Comparison of ENCODE assay signal across 10 cellular contexts in genomic region chr14:64720190-64720589, GRCh38. TPM values are rescaled to one million over a fixed set of nuclear protein-coding genes. Genes with fewer than 3 reads are reported as not detected.
DNase-seq lines count a peak whose midpoint lies in the region; ATAC-seq and TF ChIP-seq lines count a peak whose summit lies in the region.
"Had no signal": no experiment of that assay in that cellular context is flagged by ENCODE, and none has a peak within 500 bp of the region (broad histone marks: within the 10 kb centered on the region; RNA-seq: fewer than 3 reads in every experiment).

No MANE protein-coding gene starts in this region.

- DNase-seq in CD1c-positive myeloid dendritic cell (ENCODE audit: extremely low spot score) (peak; percentile 43), NB4 (ENCODE audit: low read depth) (peak; percentile 31), Karpas-422 (no peak), erythroblast (lab: John Stamatoyannopoulos, UW) (no peak), NCI-H1694 (lab: John Stamatoyannopoulos, UW) (no peak)
- DNase-seq in natural killer cell treated with Interleukin-12 subunit alpha and Interleukin-12 subunit beta and Interleukin-15 and Interleukin-18, amount 100 ng/mL, for 72 hours (ENCODE audit: low spot score): peak; percentile 58
- DNase-seq in effector memory CD4-positive, alpha-beta T cell: no peak
- DNase-seq: activated B cell treated with CpG ODN at 0.5 μM for 24 hours had no signal

- no peaks in the 10 kb centered on the region for H3K27me3 ChIP-seq in effector memory CD4-positive, alpha-beta T cell (replicated peaks; ENCODE audit: control insufficient read depth, insufficient read depth, low read length, poor library complexity, severe bottlenecking)
- H3K27me3 ChIP-seq in Karpas-422 (ENCODE audit: low read length): no peaks in the 10 kb centered on the region

- no peaks in the 10 kb centered on the region for H3K36me3 Mint-ChIP-seq in natural killer cell treated with Interleukin-12 subunit alpha and Interleukin-12 subunit beta and Interleukin-15 and Interleukin-18, amount 100 ng/mL, for 72 hours

- no peak for ATAC-seq in natural killer cell treated with Interleukin-12 subunit alpha and Interleukin-12 subunit beta and Interleukin-15 and Interleukin-18, amount 100 ng/mL, for 72 hours

- H3K27me3 Mint-ChIP-seq in natural killer cell treated with Interleukin-12 subunit alpha and Interleukin-12 subunit beta and Interleukin-15 and Interleukin-18, amount 100 ng/mL, for 72 hours: no peaks in the 10 kb centered on the region

- peak overlapping the region; percentile 80 to 96 for H3K27ac Mint-ChIP-seq in natural killer cell treated with Interleukin-12 subunit alpha and Interleukin-12 subunit beta and Interleukin-15 and Interleukin-18, amount 100 ng/mL, for 72 hours
- H3K27ac Mint-ChIP-seq: activated B cell treated with CpG ODN at 0.5 μM for 24 hours had no signal

- H3K27ac ChIP-seq in cingulate gyrus (ENCODE audit: low read depth, low read length) (peak overlapping the region; percentile 95), Karpas-422 (ENCODE audit: low read length) (no peak overlapping the region)
- H3K27ac ChIP-seq in effector memory CD4-positive, alpha-beta T cell (ENCODE audit: insufficient read depth, low read length, poor library complexity, severe bottlenecking): no peak overlapping the region
- H3K27ac ChIP-seq: parathyroid adenoma had no signal

- TF ChIP-seq CTCF in NB4 (IDR thresholded peaks at IDR 0.05; ENCODE audit: low read depth, low read length): no peak

- H3K9me3 ChIP-seq in effector memory CD4-positive, alpha-beta T cell (ENCODE audit: control insufficient read depth, low read length): no peaks in the 10 kb centered on the region
- no peaks in the 10 kb centered on the region for H3K9me3 ChIP-seq in Karpas-422 (ENCODE audit: low read length)

- peak overlapping the region; percentile 32 for H3K4me3 Mint-ChIP-seq in natural killer cell treated with Interleukin-12 subunit alpha and Interleukin-12 subunit beta and Interleukin-15 and Interleukin-18, amount 100 ng/mL, for 72 hours
- H3K4me3 Mint-ChIP-seq: activated B cell treated with CpG ODN at 0.5 μM for 24 hours had no signal

- no peaks in the 10 kb centered on the region for H3K9me2 ChIP-seq in Karpas-422 (replicated peaks; ENCODE audit: insufficient read depth, low read length)

- peaks cover 99% of the 10 kb centered on the region for H3K4me1 ChIP-seq in effector memory CD4-positive, alpha-beta T cell (ENCODE audit: control insufficient read depth, insufficient read depth, low read length, poor library complexity, severe bottlenecking)
- H3K4me1 ChIP-seq in Karpas-422 (ENCODE audit: low read length): peaks cover 2% of the 10 kb centered on the region

- no peak for TF ChIP-seq POLR2A in NB4 (IDR thresholded peaks at IDR 0.05; ENCODE audit: extremely low read depth, insufficient read length)
- TF ChIP-seq POLR2A in erythroblast (IDR thresholded peaks at IDR 0.05; ENCODE audit: low read length): no peak

- no peak overlapping the region for H3K9ac ChIP-seq in Karpas-422 (ENCODE audit: low read length)
- H3K9ac ChIP-seq: parathyroid adenoma had no signal

- no peak overlapping the region for H2AFZ ChIP-seq in Karpas-422 (ENCODE audit: low read length)
- H2AFZ ChIP-seq: parathyroid adenoma had no signal

- H3K79me2 ChIP-seq in Karpas-422 (ENCODE audit: low read length): no peaks in the 10 kb centered on the region

- no peak overlapping the region for H3K4me2 ChIP-seq in Karpas-422 (ENCODE audit: low read depth, low read length, poor library complexity, severe bottlenecking)

- H3K4me3 ChIP-seq in NB4 (ENCODE audit: low read depth, low read length) (no peak overlapping the region), Karpas-422 (ENCODE audit: low read length) (no peak overlapping the region)
- H3K4me3 ChIP-seq in effector memory CD4-positive, alpha-beta T cell (ENCODE audit: insufficient read depth, low read depth, low read length, poor library complexity, severe bottlenecking): no peak overlapping the region

- H3K9me3 Mint-ChIP-seq in natural killer cell treated with Interleukin-12 subunit alpha and Interleukin-12 subunit beta and Interleukin-15 and Interleukin-18, amount 100 ng/mL, for 72 hours: no peaks in the 10 kb centered on the region

- H4K20me1 ChIP-seq in Karpas-422 (ENCODE audit: insufficient read depth, low read depth, low read length): no peaks in the 10 kb centered on the region

- peaks cover 80 to 86% of the 10 kb centered on the region in 2 donors for H3K4me1 Mint-ChIP-seq in natural killer cell treated with Interleukin-12 subunit alpha and Interleukin-12 subunit beta and Interleukin-15 and Interleukin-18, amount 100 ng/mL, for 72 hours (ENCODE audit: low read depth in 2 of 2)
- H3K4me1 Mint-ChIP-seq: activated B cell treated with CpG ODN at 0.5 μM for 24 hours had no signal

- H3K36me3 ChIP-seq in effector memory CD4-positive, alpha-beta T cell (ENCODE audit: control insufficient read depth, insufficient read depth, low read length): no peaks in the 10 kb centered on the region
- no peaks in the 10 kb centered on the region for H3K36me3 ChIP-seq in Karpas-422 (ENCODE audit: insufficient read depth, low read length)

RNA-seq across cellular contexts. Expression of gene PLEKHG3, which starts 16.0 kb away (rescaled TPM):
- total RNA-seq in natural killer cell treated with Interleukin-12 subunit alpha and Interleukin-12 subunit beta and Interleukin-15 and Interleukin-18, amount 100 ng/mL, for 72 hours: 10 to 100 TPM; 17.1 to 30.3 TPM
- total RNA-seq in Karpas-422 (2014; rRNA removed; shearing (Covaris generic); ENCODE audit: low replicate concordance): not detected in 2 replicates

Comparison
In these comparisons a context has a peak if more than half of its experiments do, and no peak if none do; other contexts are left out.
1. DNase-seq: peak in CD1c-positive myeloid dendritic cell (single experiment), NB4 (single experiment) and natural killer cell treated with Interleukin-12 subunit alpha and Interleukin-12 subunit beta and Interleukin-15 and Interleukin-18, amount 100 ng/mL, for 72 hours (single experiment); none in effector memory CD4-positive, alpha-beta T cell (0 of 3), Karpas-422 (single experiment), erythroblast (0 of 2) and NCI-H1694 (single experiment).
2. RNA of gene PLEKHG3, which starts 16.0 kb away (total RNA-seq): 17.1 to 30.3 TPM in natural killer cell treated with Interleukin-12 subunit alpha and Interleukin-12 subunit beta and Interleukin-15 and Interleukin-18, amount 100 ng/mL, for 72 hours; not detected in Karpas-422; every median in the first group is over 10 times any median in the second.